Comparison of ENCODE assay signal across 21 cellular contexts in genomic region chr7:133431134-133431711, GRCh38.
"Had no signal": no experiment of that assay in that cellular context is flagged by ENCODE, and none has a peak within 500 bp of the region (broad histone marks: within the 10 kb centered on the region; RNA-seq: fewer than 3 reads in every experiment).

No MANE protein-coding gene starts in this region.

- H3K4me3 ChIP-seq: heart right ventricle, left ventricle myocardium inferior, ovary, prostate gland, right atrium auricular region, thyroid gland had no signal

- H3K27ac ChIP-seq: heart right ventricle, left ventricle myocardium inferior, neutrophil, ovary, prostate gland, right atrium auricular region, thyroid gland had no signal

- H3K9me3 ChIP-seq: neutrophil, ovary, prostate gland, right atrium auricular region, thyroid gland had no signal

- H3K27me3 ChIP-seq: heart right ventricle, neutrophil, ovary, right atrium auricular region, thyroid gland had no signal

- H3K36me3 ChIP-seq: heart right ventricle, left ventricle myocardium inferior, neutrophil, ovary, prostate gland, right atrium auricular region, thyroid gland had no signal

- H3K4me1 ChIP-seq: prostate gland had no signal

- ATAC-seq: activated naive CD4-positive, alpha-beta T cell treated with anti-CD3 and anti-CD28 coated beads, Interleukin-2, amount 50 U/mL, for 72 hours; activated T-helper 17 cell treated with anti-CD3 and anti-CD28 coated beads, Interleukin-2, amount 50 U/mL, for 72 hours; effector memory CD8-positive, alpha-beta T cell; heart right ventricle; stimulated activated naive CD8-positive, alpha-beta T cell treated with anti-CD3 and anti-CD28 coated beads, Interleukin-15, Interleukin-2, amounts not matched to agents 100 U/mL and 50 U/mL, for 24 hours had no signal

- DNase-seq: activated CD4-positive, alpha-beta T cell treated with anti-CD3 and anti-CD28 coated beads for 1 hour; activated CD8-positive, alpha-beta memory T cell treated with anti-CD3 and anti-CD28 coated beads for 24 hours; activated CD8-positive, alpha-beta memory T cell treated with anti-CD3 and anti-CD28 coated beads, Interleukin-2, amount 50 U/mL, for 4 hours; activated T-cell treated with anti-CD3 and anti-CD28 coated beads, Interleukin-2, amount 50 U/mL, for 24 hours; aorta; central memory CD4-positive, alpha-beta T cell; effector memory CD8-positive, alpha-beta T cell; heart right ventricle; kidney; left ventricle myocardium inferior; ovary; stimulated activated CD4-positive, alpha-beta T cell treated with anti-CD3 and anti-CD28 coated beads, Interleukin-12 subunit alpha, Interleukin-12 subunit beta, amount 100 ng/mL, for 4 hours; stimulated activated CD4-positive, alpha-beta T cell treated with anti-CD3 and anti-CD28 coated beads, Interleukin-4, amount 100 ng/mL, for 4 hours; stimulated activated naive CD8-positive, alpha-beta T cell treated with anti-CD3 and anti-CD28 coated beads, Interleukin-15, Interleukin-2, amounts not matched to agents 100 U/mL and 50 U/mL, for 24 hours; T-helper 9 cell; thyroid gland had no signal
